ENCODE assay signal across 12 cellular contexts in genomic region chr9:98218562-98219363, GRCh38. TPM values are rescaled to one million over a fixed set of nuclear protein-coding genes. Genes with fewer than 3 reads are reported as not detected.
DNase-seq lines count a peak whose midpoint lies in the region; ATAC-seq lines count a peak whose summit lies in the region.
"Had no signal": no experiment of that assay in that cellular context is flagged by ENCODE, and none has a peak within 500 bp of the region (broad histone marks: within the 10 kb centered on the region; RNA-seq: fewer than 3 reads in every experiment).

No MANE protein-coding gene starts in this region.

- H3K4ac ChIP-seq in mesendoderm (ENCODE audit: low read depth, low read length) = no peak overlapping the region

- H3K9ac ChIP-seq in mesendoderm (ENCODE audit: low read length) = no peak overlapping the region

- no peak overlapping the region for H3K4me2 ChIP-seq in mesendoderm (ENCODE audit: low read length)

- H3K79me1 ChIP-seq in mesendoderm (ENCODE audit: low read length) = no peaks in the 10 kb centered on the region

- H2BK5ac ChIP-seq in mesendoderm (ENCODE audit: low read length) = no peak overlapping the region

- H3K4me1 ChIP-seq in mesendoderm (ENCODE audit: control insufficient read depth, low read depth, low read length) = no peaks in the 10 kb centered on the region

- H2AK5ac ChIP-seq in mesendoderm (ENCODE audit: low read length) = no peak overlapping the region

- H3K18ac ChIP-seq in mesendoderm (ENCODE audit: low read length) = no peak overlapping the region

- WGBS in mesendoderm (ENCODE audit: extremely low coverage, insufficient coverage, low lambda C conversion rate) = no CpG with 5 or more reads among the region's 11 CpGs

- H2BK15ac ChIP-seq in mesendoderm (replicated peaks; ENCODE audit: low read depth) = no peak overlapping the region

- H3K4me3 ChIP-seq in mesendoderm (ENCODE audit: low read length) = no peak overlapping the region
- H3K4me3 ChIP-seq: thyroid gland had no signal

- H4K5ac ChIP-seq in mesendoderm (ENCODE audit: low read length) = no peak overlapping the region

- H3K23ac ChIP-seq in mesendoderm (ENCODE audit: low read length) = no peak overlapping the region

- no peak overlapping the region for H3K56ac ChIP-seq in mesendoderm (ENCODE audit: low read length)

- no peaks in the 10 kb centered on the region for H3K79me2 ChIP-seq in mesendoderm (ENCODE audit: control insufficient read depth, insufficient read depth, low read length)

- H4K8ac ChIP-seq in mesendoderm (ENCODE audit: low read depth, low read length) = no peak overlapping the region

- no peak overlapping the region for H2BK120ac ChIP-seq in mesendoderm (ENCODE audit: low read depth, low read length)

- ATAC-seq in HG02763 (IDR thresholded peaks at IDR 0.05; ENCODE audit: unreplicated experiment) (no peak), GM21381 (IDR thresholded peaks at IDR 0.05; ENCODE audit: unreplicated experiment) (no peak)

- no peaks in the 10 kb centered on the region for H3K27me3 ChIP-seq in mesendoderm (ENCODE audit: insufficient read depth, low read length, poor library complexity)
- H3K27me3 ChIP-seq: thyroid gland had no signal

- H3K36me3 ChIP-seq in mesendoderm (ENCODE audit: control insufficient read depth, insufficient read depth, low read length) = peaks cover 2% of the 10 kb centered on the region

- peak overlapping the region; percentile 98 for H3K27ac ChIP-seq in epithelial cell of prostate
- H3K27ac ChIP-seq in mesendoderm (ENCODE audit: low read depth, low read length) = no peak overlapping the region

- peak; percentile 97 for DNase-seq in DMS53 (lab: John Stamatoyannopoulos, UW)
- peak; percentile 64 for DNase-seq in NCI-H69 (lab: John Stamatoyannopoulos, UW)
- no peak for DNase-seq in epithelial cell of prostate (ENCODE audit: low read depth, low spot score)
- DNase-seq in mesendoderm = peak; percentile 47
- no peak for DNase-seq in globus pallidus (ENCODE audit: low spot score)
- DNase-seq in stimulated activated CD4-positive, alpha-beta T cell treated with anti-CD3 and anti-CD28 coated beads, Interleukin-15, amount 100 ng/mL, for 24 hours = no peak
- DNase-seq: NCI-H1417; NK-92 treated with Interleukin-12 subunit alpha and Interleukin-12 subunit beta, amount 100 ng/mL, for 24 hours; stimulated activated CD8-positive, alpha-beta memory T cell treated with anti-CD3 and anti-CD28 coated beads, Interleukin-4, amount 100 ng/mL, for 48 hours; thyroid gland had no signal

RNA-seq across cellular contexts. Expression of gene CORO2A, which starts 26.3 kb away (rescaled TPM):
- polyA plus RNA-seq in mesendoderm (2013, experiment 1 of 2) = 44.1 TPM
- 45.6 TPM for polyA plus RNA-seq in mesendoderm (2013, experiment 2 of 2)

RNA-seq across cellular contexts. Expression of gene TBC1D2, which starts 36.7 kb away (rescaled TPM):
- 16.0 TPM for polyA plus RNA-seq in mesendoderm (2013, experiment 1 of 2)
- 16.2 TPM for polyA plus RNA-seq in mesendoderm (2013, experiment 2 of 2)

Comparison
In these comparisons a context has a peak if more than half of its experiments do, and no peak if none do; other contexts are left out.
1. DNase-seq: peak in DMS53 (single experiment), NCI-H69 (single experiment) and mesendoderm (single experiment); none in epithelial cell of prostate (single experiment), globus pallidus (single experiment) and stimulated activated CD4-positive, alpha-beta T cell treated with anti-CD3 and anti-CD28 coated beads, Interleukin-15, amount 100 ng/mL, for 24 hours (single experiment).